ENCODE assay signal across 10 cellular contexts in the genomic region with DNA sequence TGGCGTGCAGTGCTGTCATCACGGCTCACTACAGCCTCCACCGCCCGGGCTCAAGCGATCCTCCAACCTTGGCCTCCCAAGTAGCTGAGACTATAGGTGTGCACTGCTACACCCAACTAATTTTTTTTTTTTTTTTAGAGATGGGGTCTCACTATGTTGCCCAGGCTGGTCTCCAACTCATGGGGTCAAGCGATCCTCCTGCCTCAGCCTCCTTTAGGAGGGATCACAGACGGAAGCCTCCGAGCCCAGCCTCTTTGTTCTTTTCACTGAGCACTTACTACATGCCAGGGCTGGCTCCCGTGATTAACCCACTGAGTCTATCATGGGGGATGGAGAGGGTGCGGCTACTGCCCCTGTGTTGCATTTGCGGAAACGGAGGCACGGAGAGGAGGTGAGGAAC. TPM values are rescaled to one million over a fixed set of nuclear protein-coding genes. Genes with fewer than 3 reads are reported as not detected.
"Had no signal": no experiment of that assay in that cellular context is flagged by ENCODE, and none has a peak within 500 bp of the region (broad histone marks: within the 10 kb centered on the region; RNA-seq: fewer than 3 reads in every experiment).

No MANE protein-coding gene starts in this region.

- FAIRE-seq: HTR-8/SVneo had no signal

- H3K4me3 ChIP-seq: GM23248, HAP-1 had no signal

- ATAC-seq: HCT116 had no signal

- H3K27me3 Mint-ChIP-seq: IgD-negative memory B cell had no signal

- H3K4me1 Mint-ChIP-seq: IgD-negative memory B cell had no signal

- H3K9ac ChIP-seq: GM23248 had no signal

- H3K9me3 ChIP-seq: HAP-1 had no signal

- DNase-seq: GM23248, GOT3, H7, KG1 had no signal

- H3K4me3 Mint-ChIP-seq: IgD-negative memory B cell had no signal

- H3K36me3 ChIP-seq: HAP-1 had no signal

- H3K4me1 ChIP-seq: HAP-1 had no signal

- H3K27ac ChIP-seq: GM23248 had no signal

- H2AFZ ChIP-seq: GM23248 had no signal

- H3K9me3 Mint-ChIP-seq: IgD-negative memory B cell had no signal

RNA-seq across cellular contexts. Expression of gene TBXA2R, which starts 32.8 kb away (rescaled TPM):
- total RNA-seq: H4, HT-29 had no signal

RNA-seq across cellular contexts. Expression of gene GIPC3, which starts 54.2 kb away (rescaled TPM):
- total RNA-seq: GM23248, H4, HT-29 had no signal
- polyA plus RNA-seq: IgD-negative memory B cell had no signal
